Comparison of ENCODE assay signal across 1 cellular context in the genomic region with DNA sequence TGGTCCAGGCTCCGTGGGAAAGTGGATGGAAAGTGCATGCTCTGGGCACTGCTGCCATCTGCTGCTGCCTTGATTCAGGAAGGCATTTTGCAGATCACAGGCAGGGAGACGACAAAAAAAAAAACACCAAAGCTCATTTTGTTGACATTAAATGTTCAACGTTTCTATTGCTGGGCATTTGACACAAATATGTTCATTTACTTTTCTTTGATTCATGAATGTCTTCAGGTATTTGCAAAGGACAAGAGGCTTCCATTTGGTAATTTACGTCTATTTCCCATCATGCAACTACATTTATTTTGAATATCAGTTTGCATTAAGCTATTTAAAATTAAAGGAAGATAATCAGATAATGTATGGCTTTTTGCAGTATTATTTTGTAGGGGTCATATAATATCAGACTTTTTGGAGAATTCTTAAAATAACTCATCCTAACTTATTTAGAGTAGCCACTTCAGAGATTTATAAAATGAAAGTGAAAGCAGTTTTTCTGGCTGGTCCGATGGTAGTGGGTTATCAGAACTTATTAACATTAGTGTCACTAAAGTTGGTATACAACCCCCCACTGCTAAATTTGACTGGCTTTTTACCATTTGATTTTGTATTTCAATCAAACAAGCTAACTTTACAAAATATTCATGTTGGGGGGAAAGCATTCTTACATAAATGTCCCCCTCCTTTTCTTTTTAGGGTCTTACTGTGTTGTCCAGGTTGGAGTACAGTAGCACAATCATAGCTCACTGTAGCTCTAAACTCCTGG.
TF ChIP-seq lines count a peak whose summit lies in the region.

No MANE protein-coding gene starts in this region.

TF ChIP-seq in GM12878, 131 proteins besides CTCF, POLR2A, EP300 and RAD21 (continued from another document and continues in another):
- no peak for TF ChIP-seq BCL3 (IDR thresholded peaks at IDR 0.05; ENCODE audit: borderline replicate concordance, insufficient read depth, low read depth, low read length, poor library complexity, severe bottlenecking)
- TF ChIP-seq SREBF2 (IDR thresholded peaks at IDR 0.05; ENCODE audit: low read length), result peak; percentile 90
- TF ChIP-seq BCL11A (IDR thresholded peaks at IDR 0.05; ENCODE audit: low read depth, low read length), result no peak
- TF ChIP-seq TARDBP (IDR thresholded peaks at IDR 0.05; ENCODE audit: borderline replicate concordance), result 0 out of 2 replicates have a peak, but pooled peaks have one; percentile 24
- peak; percentile 100 for TF ChIP-seq ASH2L (IDR thresholded peaks at IDR 0.05; ENCODE audit: borderline replicate concordance, low read depth)
- TF ChIP-seq CHD1 (IDR thresholded peaks at IDR 0.05; ENCODE audit: low read depth, low read length), result no peak
- TF ChIP-seq, protein P1, sequence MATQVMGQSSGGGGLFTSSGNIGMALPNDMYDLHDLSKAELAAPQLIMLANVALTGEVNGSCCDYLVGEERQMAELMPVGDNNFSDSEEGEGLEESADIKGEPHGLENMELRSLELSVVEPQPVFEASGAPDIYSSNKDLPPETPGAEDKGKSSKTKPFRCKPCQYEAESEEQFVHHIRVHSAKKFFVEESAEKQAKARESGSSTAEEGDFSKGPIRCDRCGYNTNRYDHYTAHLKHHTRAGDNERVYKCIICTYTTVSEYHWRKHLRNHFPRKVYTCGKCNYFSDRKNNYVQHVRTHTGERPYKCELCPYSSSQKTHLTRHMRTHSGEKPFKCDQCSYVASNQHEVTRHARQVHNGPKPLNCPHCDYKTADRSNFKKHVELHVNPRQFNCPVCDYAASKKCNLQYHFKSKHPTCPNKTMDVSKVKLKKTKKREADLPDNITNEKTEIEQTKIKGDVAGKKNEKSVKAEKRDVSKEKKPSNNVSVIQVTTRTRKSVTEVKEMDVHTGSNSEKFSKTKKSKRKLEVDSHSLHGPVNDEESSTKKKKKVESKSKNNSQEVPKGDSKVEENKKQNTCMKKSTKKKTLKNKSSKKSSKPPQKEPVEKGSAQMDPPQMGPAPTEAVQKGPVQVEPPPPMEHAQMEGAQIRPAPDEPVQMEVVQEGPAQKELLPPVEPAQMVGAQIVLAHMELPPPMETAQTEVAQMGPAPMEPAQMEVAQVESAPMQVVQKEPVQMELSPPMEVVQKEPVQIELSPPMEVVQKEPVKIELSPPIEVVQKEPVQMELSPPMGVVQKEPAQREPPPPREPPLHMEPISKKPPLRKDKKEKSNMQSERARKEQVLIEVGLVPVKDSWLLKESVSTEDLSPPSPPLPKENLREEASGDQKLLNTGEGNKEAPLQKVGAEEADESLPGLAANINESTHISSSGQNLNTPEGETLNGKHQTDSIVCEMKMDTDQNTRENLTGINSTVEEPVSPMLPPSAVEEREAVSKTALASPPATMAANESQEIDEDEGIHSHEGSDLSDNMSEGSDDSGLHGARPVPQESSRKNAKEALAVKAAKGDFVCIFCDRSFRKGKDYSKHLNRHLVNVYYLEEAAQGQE (IDR thresholded peaks at IDR 0.05; ENCODE audit: low read depth, low read length), result no peak
- TF ChIP-seq MTA2 (IDR thresholded peaks at IDR 0.05; ENCODE audit: low read depth), result no peak
- no peak for TF ChIP-seq CBX3 (IDR thresholded peaks at IDR 0.05; ENCODE audit: borderline replicate concordance, low read depth)
- no peak for TF ChIP-seq DPF2 (IDR thresholded peaks at IDR 0.05)
- no peak for TF ChIP-seq TAF1 (IDR thresholded peaks at IDR 0.05; ENCODE audit: borderline replicate concordance, low read depth, low read length)
- TF ChIP-seq NFYA (IDR thresholded peaks at IDR 0.05; ENCODE audit: borderline replicate concordance, low read depth, low read length), result no peak
- peak; percentile 51; the same call in 1 of the 2 replicates for TF ChIP-seq CBX5 (IDR thresholded peaks at IDR 0.05; ENCODE audit: low read depth)
- TF ChIP-seq YBX1 (IDR thresholded peaks at IDR 0.05), result peak; percentile 52; the same call in 1 of the 2 replicates
- TF ChIP-seq ZBED1 (IDR thresholded peaks at IDR 0.05; ENCODE audit: borderline replicate concordance), result no peak
- no peak for TF ChIP-seq ZBTB11 (CRISPR knock-in tag; IDR thresholded peaks at IDR 0.05)
- no peak for TF ChIP-seq EED (IDR thresholded peaks at IDR 0.05; ENCODE audit: low read depth)
- no peak for TF ChIP-seq SMAD5 (IDR thresholded peaks at IDR 0.05; ENCODE audit: low read depth)
- TF ChIP-seq SIX5 (IDR thresholded peaks at IDR 0.05; ENCODE audit: low read depth, low read length, severe bottlenecking), result no peak
- no peak for TF ChIP-seq FOXM1 (IDR thresholded peaks at IDR 0.05; ENCODE audit: low read depth, low read length)
- TF ChIP-seq RB1 (IDR thresholded peaks at IDR 0.05; ENCODE audit: borderline replicate concordance), result peak; percentile 79; the same call in 1 of the 2 replicates
- TF ChIP-seq, protein P2, sequence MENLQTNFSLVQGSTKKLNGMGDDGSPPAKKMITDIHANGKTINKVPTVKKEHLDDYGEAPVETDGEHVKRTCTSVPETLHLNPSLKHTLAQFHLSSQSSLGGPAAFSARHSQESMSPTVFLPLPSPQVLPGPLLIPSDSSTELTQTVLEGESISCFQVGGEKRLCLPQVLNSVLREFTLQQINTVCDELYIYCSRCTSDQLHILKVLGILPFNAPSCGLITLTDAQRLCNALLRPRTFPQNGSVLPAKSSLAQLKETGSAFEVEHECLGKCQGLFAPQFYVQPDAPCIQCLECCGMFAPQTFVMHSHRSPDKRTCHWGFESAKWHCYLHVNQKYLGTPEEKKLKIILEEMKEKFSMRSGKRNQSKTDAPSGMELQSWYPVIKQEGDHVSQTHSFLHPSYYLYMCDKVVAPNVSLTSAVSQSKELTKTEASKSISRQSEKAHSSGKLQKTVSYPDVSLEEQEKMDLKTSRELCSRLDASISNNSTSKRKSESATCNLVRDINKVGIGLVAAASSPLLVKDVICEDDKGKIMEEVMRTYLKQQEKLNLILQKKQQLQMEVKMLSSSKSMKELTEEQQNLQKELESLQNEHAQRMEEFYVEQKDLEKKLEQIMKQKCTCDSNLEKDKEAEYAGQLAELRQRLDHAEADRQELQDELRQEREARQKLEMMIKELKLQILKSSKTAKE (IDR thresholded peaks at IDR 0.05; ENCODE audit: low read depth, poor library complexity, severe bottlenecking), result peak; percentile 55
- no peak for TF ChIP-seq POLR2AphosphoS2 (IDR thresholded peaks at IDR 0.05; ENCODE audit: low read depth, low read length)
- TF ChIP-seq, protein P3, sequence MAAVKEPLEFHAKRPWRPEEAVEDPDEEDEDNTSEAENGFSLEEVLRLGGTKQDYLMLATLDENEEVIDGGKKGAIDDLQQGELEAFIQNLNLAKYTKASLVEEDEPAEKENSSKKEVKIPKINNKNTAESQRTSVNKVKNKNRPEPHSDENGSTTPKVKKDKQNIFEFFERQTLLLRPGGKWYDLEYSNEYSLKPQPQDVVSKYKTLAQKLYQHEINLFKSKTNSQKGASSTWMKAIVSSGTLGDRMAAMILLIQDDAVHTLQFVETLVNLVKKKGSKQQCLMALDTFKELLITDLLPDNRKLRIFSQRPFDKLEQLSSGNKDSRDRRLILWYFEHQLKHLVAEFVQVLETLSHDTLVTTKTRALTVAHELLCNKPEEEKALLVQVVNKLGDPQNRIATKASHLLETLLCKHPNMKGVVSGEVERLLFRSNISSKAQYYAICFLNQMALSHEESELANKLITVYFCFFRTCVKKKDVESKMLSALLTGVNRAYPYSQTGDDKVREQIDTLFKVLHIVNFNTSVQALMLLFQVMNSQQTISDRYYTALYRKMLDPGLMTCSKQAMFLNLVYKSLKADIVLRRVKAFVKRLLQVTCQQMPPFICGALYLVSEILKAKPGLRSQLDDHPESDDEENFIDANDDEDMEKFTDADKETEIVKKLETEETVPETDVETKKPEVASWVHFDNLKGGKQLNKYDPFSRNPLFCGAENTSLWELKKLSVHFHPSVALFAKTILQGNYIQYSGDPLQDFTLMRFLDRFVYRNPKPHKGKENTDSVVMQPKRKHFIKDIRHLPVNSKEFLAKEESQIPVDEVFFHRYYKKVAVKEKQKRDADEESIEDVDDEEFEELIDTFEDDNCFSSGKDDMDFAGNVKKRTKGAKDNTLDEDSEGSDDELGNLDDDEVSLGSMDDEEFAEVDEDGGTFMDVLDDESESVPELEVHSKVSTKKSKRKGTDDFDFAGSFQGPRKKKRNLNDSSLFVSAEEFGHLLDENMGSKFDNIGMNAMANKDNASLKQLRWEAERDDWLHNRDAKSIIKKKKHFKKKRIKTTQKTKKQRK (IDR thresholded peaks at IDR 0.05; ENCODE audit: low read depth, low read length), result no peak
- peak; percentile 88 for TF ChIP-seq ZSCAN29 (IDR thresholded peaks at IDR 0.05)
- TF ChIP-seq, protein P4, sequence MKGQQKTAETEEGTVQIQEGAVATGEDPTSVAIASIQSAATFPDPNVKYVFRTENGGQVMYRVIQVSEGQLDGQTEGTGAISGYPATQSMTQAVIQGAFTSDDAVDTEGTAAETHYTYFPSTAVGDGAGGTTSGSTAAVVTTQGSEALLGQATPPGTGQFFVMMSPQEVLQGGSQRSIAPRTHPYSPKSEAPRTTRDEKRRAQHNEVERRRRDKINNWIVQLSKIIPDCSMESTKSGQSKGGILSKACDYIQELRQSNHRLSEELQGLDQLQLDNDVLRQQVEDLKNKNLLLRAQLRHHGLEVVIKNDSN (IDR thresholded peaks at IDR 0.05; ENCODE audit: borderline replicate concordance, extremely low read length, insufficient read depth, low read depth, low read length), result no peak
- no peak for TF ChIP-seq USF2 (IDR thresholded peaks at IDR 0.05; ENCODE audit: borderline replicate concordance, low read depth, low read length)
- TF ChIP-seq, protein P5, sequence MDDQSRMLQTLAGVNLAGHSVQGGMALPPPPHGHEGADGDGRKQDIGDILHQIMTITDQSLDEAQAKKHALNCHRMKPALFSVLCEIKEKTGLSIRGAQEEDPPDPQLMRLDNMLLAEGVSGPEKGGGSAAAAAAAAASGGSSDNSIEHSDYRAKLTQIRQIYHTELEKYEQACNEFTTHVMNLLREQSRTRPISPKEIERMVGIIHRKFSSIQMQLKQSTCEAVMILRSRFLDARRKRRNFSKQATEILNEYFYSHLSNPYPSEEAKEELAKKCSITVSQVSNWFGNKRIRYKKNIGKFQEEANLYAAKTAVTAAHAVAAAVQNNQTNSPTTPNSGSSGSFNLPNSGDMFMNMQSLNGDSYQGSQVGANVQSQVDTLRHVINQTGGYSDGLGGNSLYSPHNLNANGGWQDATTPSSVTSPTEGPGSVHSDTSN (IDR thresholded peaks at IDR 0.05; ENCODE audit: insufficient replicate concordance, low read depth, low read length), result no peak
- no peak for TF ChIP-seq CHD4 (IDR thresholded peaks at IDR 0.05)
- TF ChIP-seq GABPA (IDR thresholded peaks at IDR 0.05; ENCODE audit: low read depth), result peak; percentile 45; the same call in 1 of the 2 replicates
- TF ChIP-seq SUZ12 (IDR thresholded peaks at IDR 0.05; ENCODE audit: unreplicated experiment), result no peak
- TF ChIP-seq IKZF2 (IDR thresholded peaks at IDR 0.05), result no peak
- TF ChIP-seq RAD51 (IDR thresholded peaks at IDR 0.05), result no peak; the same call in 1 of the 2 replicates
